18 cellular contexts compared by ENCODE assay signal in genomic region chrX:130055899-130056298, GRCh38. TPM values are rescaled to one million over a fixed set of nuclear protein-coding genes. Genes with fewer than 3 reads are reported as not detected.
DNase-seq lines count a peak whose midpoint lies in the region; FAIRE-seq and TF ChIP-seq lines count a peak whose summit lies in the region.
"Had no signal": no experiment of that assay in that cellular context is flagged by ENCODE, and none has a peak within 500 bp of the region (broad histone marks: within the 10 kb centered on the region; RNA-seq: fewer than 3 reads in every experiment).

No MANE protein-coding gene starts in this region.

- DNase-seq in H7: peak; percentile 81
- peak; percentile 8 for DNase-seq in amniotic epithelial cell (ENCODE audit: low read depth)
- DNase-seq in iPS-NIHi7 (ENCODE audit: extremely low spot score): peak; percentile 68
- no peak for DNase-seq in nephron progenitor cell
- no peak for DNase-seq in D721Med (ENCODE audit: insufficient read length, low spot score)
- DNase-seq in HFFc6: no peak
- no peak for DNase-seq in HEK293T (ENCODE audit: extremely low spot score)
- no peak for DNase-seq in foreskin fibroblast
- DNase-seq: CD4-positive, CD25-positive, alpha-beta regulatory T cell; DMS79; HCEC 1CT; Karpas-422; NCI-H1694 treated with DMSO at 0.1 percent for 48 hours; NCI-H446; NCI-H526; OCI-M1 had no signal

- no peak for FAIRE-seq in D721Med (lab: Jason Lieb, UNC)
- FAIRE-seq: A549 had no signal

- CTCF ChIA-PET in HEK293T (lab: Yijun Ruan, JAX): no interaction called here

- no peaks in the 10 kb centered on the region for H3K36me3 ChIP-seq in H7 (replicated peaks; ENCODE audit: control insufficient read depth, insufficient read depth, low read length)

- H3K4me3 ChIP-seq in H7 (ENCODE audit: insufficient read depth, low read depth, low read length): no peak overlapping the region
- H3K4me3 ChIP-seq in foreskin fibroblast (ENCODE audit: low read depth in 1 of 2, low read length in 2 of 2): no peak overlapping the region
- H3K4me3 ChIP-seq: A549 had no signal

- peaks cover 23% of the 10 kb centered on the region for H3K27me3 ChIP-seq in H7 (ENCODE audit: control insufficient read depth, insufficient read depth, low read length)

- peaks cover 25% of the 10 kb centered on the region for H3K4me1 Mint-ChIP-seq in nephron progenitor cell
- H3K4me1 Mint-ChIP-seq in HFFc6 (ENCODE audit: low read depth): peaks cover 18% of the 10 kb centered on the region
- H3K4me1 Mint-ChIP-seq: B cell had no signal

- H3K9me3 Mint-ChIP-seq in nephron progenitor cell (peaks cover 52% of the 10 kb centered on the region), HFFc6 (no peaks in the 10 kb centered on the region)
- H3K9me3 Mint-ChIP-seq: CD4-positive, CD25-positive, alpha-beta regulatory T cell had no signal

- no peak for TF ChIP-seq CTCF in nephron progenitor cell (IDR thresholded peaks at IDR 0.05)
- no peak for TF ChIP-seq CTCF in D721Med (IDR thresholded peaks at IDR 0.05; ENCODE audit: insufficient read depth, missing control alignments)
- no peak for TF ChIP-seq CTCF in HFFc6 (IDR thresholded peaks at IDR 0.05)
- no peak for TF ChIP-seq CTCF in foreskin fibroblast (IDR thresholded peaks at IDR 0.05; ENCODE audit: low read depth, low read length)

- H3K4me3 Mint-ChIP-seq in nephron progenitor cell (no peak overlapping the region), HFFc6 (no peak overlapping the region)
- H3K4me3 Mint-ChIP-seq: B cell; CD4-positive, CD25-positive, alpha-beta regulatory T cell had no signal

- H3K27ac Mint-ChIP-seq in nephron progenitor cell: peak overlapping the region; percentile 22
- H3K27ac Mint-ChIP-seq in HFFc6: no peak overlapping the region
- H3K27ac Mint-ChIP-seq: B cell; CD4-positive, CD25-positive, alpha-beta regulatory T cell had no signal

- no peaks in the 10 kb centered on the region for H3K27me3 Mint-ChIP-seq in nephron progenitor cell (ENCODE audit: low read depth, poor library complexity)
- H3K27me3 Mint-ChIP-seq in HFFc6 (ENCODE audit: insufficient read depth): peaks cover 2% of the 10 kb centered on the region; the same call in 1 of the 2 replicates
- H3K27me3 Mint-ChIP-seq: B cell; CD4-positive, CD25-positive, alpha-beta regulatory T cell had no signal

- peaks cover 50% of the 10 kb centered on the region for H3K36me3 Mint-ChIP-seq in nephron progenitor cell (ENCODE audit: low read depth)
- no peaks in the 10 kb centered on the region for H3K36me3 Mint-ChIP-seq in HFFc6 (ENCODE audit: low read depth)

- POLR2A ChIA-PET in HEK293T (lab: Yijun Ruan, JAX): no interaction called here

TF ChIP-seq in HEK293T, 16 proteins besides CTCF, POLR2A, EP300 and RAD21:
- TF ChIP-seq, protein P1, sequence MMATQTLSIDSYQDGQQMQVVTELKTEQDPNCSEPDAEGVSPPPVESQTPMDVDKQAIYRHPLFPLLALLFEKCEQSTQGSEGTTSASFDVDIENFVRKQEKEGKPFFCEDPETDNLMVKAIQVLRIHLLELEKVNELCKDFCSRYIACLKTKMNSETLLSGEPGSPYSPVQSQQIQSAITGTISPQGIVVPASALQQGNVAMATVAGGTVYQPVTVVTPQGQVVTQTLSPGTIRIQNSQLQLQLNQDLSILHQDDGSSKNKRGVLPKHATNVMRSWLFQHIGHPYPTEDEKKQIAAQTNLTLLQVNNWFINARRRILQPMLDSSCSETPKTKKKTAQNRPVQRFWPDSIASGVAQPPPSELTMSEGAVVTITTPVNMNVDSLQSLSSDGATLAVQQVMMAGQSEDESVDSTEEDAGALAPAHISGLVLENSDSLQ (IDR thresholded peaks at IDR 0.05): no peak
- no peak for TF ChIP-seq HDGF (IDR thresholded peaks at IDR 0.05; ENCODE audit: borderline replicate concordance)
- TF ChIP-seq NFRKB (IDR thresholded peaks at IDR 0.05): no peak
- TF ChIP-seq FOXA1 (IDR thresholded peaks at IDR 0.05): no peak
- TF ChIP-seq SUZ12 (IDR thresholded peaks at IDR 0.05): no peak
- TF ChIP-seq ZNF384 (IDR thresholded peaks at IDR 0.05): no peak
- no peak for TF ChIP-seq TARDBP (IDR thresholded peaks at IDR 0.05)
- no peak for TF ChIP-seq L3MBTL2 (conservative IDR thresholded peaks at IDR 0.05)
- no peak for TF ChIP-seq LEF1 (IDR thresholded peaks at IDR 0.05; ENCODE audit: borderline replicate concordance)

RNA-seq across cellular contexts. Expression of gene ELF4, which starts 54.4 kb away (rescaled TPM):
- 3.7 and 4.3 TPM in 2 replicates for total RNA-seq in H7 (2014; rRNA removed; shearing (Covaris generic))
- 10 to 100 TPM; 21.9 to 35.9 (median 31.4) TPM for total RNA-seq in HFFc6 (2021; fragmentation: NEBNext Ultra II Directional; extraction: Animal tissue kit (Norgen Biotek cat#: 25700))

Comparison
In these comparisons a context has a peak if more than half of its experiments do, and no peak if none do; other contexts are left out.
1. DNase-seq: peak in H7 (single experiment), amniotic epithelial cell (single experiment) and iPS-NIHi7 (single experiment); none in nephron progenitor cell (single experiment), D721Med (single experiment), HFFc6 (single experiment), HEK293T (single experiment) and foreskin fibroblast (0 of 2).